Comparison of ENCODE assay signal across 9 cellular contexts in the genomic region with DNA sequence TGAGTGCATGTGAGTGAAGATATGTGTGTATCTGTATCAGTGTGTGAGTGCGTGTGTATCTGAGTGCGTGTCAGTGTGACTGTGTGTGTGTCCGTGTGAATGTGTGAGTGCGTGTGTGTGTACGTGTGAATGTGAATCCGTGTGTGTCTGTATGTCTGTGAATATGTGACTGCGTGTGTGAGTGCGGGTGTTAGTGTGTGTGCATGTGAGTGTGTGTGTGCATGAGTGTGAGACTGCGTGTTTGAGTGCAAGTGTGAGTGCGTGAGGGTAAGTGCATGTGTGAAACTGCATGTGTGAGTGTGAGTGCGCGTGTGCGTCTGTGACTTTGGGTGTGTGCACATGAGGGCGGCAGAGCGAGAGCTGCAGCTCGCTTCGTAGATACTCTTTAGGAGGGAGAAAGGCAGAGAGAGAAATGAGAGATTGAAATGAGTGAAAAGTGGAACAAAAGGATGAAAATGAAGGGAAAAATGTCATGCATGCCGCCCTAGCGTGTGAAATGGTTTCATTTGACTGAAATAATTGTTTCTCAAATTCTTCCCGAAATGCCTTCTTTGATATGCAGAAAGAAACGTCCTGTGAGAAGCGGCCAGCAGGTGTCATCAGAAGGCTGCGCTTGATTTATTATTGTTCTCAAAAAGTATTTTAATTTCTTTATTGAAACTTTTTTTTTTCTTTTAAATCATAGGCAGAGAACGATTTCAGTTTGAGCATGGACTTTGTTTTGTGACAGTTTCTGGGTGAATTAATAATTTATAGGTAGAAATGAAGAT. TPM values are rescaled to one million over a fixed set of nuclear protein-coding genes. Genes with fewer than 3 reads are reported as not detected.
A peak's percentile ranks its signal among the peaks of the same experiment; 100 is the strongest.
DNase-seq lines count a peak whose midpoint lies in the region; ATAC-seq, FAIRE-seq and TF ChIP-seq lines count a peak whose summit lies in the region.
"Had no signal": no experiment of that assay in that cellular context is flagged by ENCODE, and none has a peak within 500 bp of the region (broad histone marks: within the 10 kb centered on the region; RNA-seq: fewer than 3 reads in every experiment).

No MANE protein-coding gene starts in this region.

- no peaks in the 10 kb centered on the region for H3K9me3 ChIP-seq in CD4-positive, alpha-beta memory T cell (ENCODE audit: control insufficient read depth in 1 of 2, low read length in 2 of 2)
- H3K9me3 ChIP-seq in H9 (ENCODE audit: control insufficient read depth, low read depth, low read length): no peaks in the 10 kb centered on the region
- no peaks in the 10 kb centered on the region for H3K9me3 ChIP-seq in astrocyte (ENCODE audit: insufficient read depth, low read depth, low read length)
- no peaks in the 10 kb centered on the region for H3K9me3 ChIP-seq in right lobe of liver

- no peaks in the 10 kb centered on the region for H3K4me1 ChIP-seq in CD4-positive, alpha-beta memory T cell (ENCODE audit: insufficient read depth, low read length)
- H3K4me1 ChIP-seq in H9 (ENCODE audit: insufficient read depth, low read length): peaks cover 5% of the 10 kb centered on the region; the same call in 1 of the 2 replicates
- no peaks in the 10 kb centered on the region for H3K4me1 ChIP-seq in astrocyte (ENCODE audit: insufficient read depth, low read length)
- no peaks in the 10 kb centered on the region for H3K4me1 ChIP-seq in right lobe of liver

- H3K9me3 Mint-ChIP-seq in CD4-positive, alpha-beta memory T cell: no peaks in the 10 kb centered on the region
- H3K9me3 Mint-ChIP-seq in H9: no peaks in the 10 kb centered on the region
- no peaks in the 10 kb centered on the region for H3K9me3 Mint-ChIP-seq in astrocyte (ENCODE audit: unreplicated experiment)

- H3K9ac ChIP-seq in H9 (ENCODE audit: extremely low read depth, insufficient read length, low read length) (no peak overlapping the region), astrocyte (ENCODE audit: low read length) (no peak overlapping the region)

- POLR2A ChIA-PET in CD4-positive, alpha-beta memory T cell (lab: Charles Lee; ENCODE audit: partially characterized antibody): no interaction called here

- no peak overlapping the region for H2BK20ac ChIP-seq in H9 (ENCODE audit: low read depth, low read length, poor library complexity, severe bottlenecking)

- H2BK5ac ChIP-seq in H9 (ENCODE audit: insufficient read length, low read length): peak overlapping the region; percentile 62

- H3K56ac ChIP-seq in H9 (ENCODE audit: insufficient read length, low read depth, low read length): peak overlapping the region; percentile 20

- peak in 3 of 5 donors; percentile 23 to 29 (median 27) for DNase-seq in CD4-positive, alpha-beta memory T cell
- no peak for DNase-seq in H9
- DNase-seq in astrocyte (ENCODE audit: low read depth): no peak
- DNase-seq in right lobe of liver: no peak
- DNase-seq in C1 segment of cervical spinal cord (lab: John Stamatoyannopoulos, UW): no peak
- no peak for DNase-seq in NCI-H2081 treated with DMSO at 0.1 percent for 48 hours (lab: John Stamatoyannopoulos, UW)
- no peak for DNase-seq in stimulated activated CD4-positive, alpha-beta T cell treated with anti-CD3 and anti-CD28 coated beads, Interleukin-4, amount 100 ng/mL, for 24 hours
- DNase-seq: stimulated activated CD4-positive, alpha-beta T cell treated with anti-CD3 and anti-CD28 coated beads, Interleukin-2, amount 100 ng/mL, for 48 hours had no signal

- H3K4ac ChIP-seq in H9 (ENCODE audit: low read depth, low read length): no peak overlapping the region

- CTCF ChIA-PET in CD4-positive, alpha-beta memory T cell (lab: Charles Lee; ENCODE audit: partially characterized antibody): interaction anchor here (0.6 to 2.1 kb wide), 14 partner anchors 9 to 1727 kb away, joined by 3 to 15 read pairs (median 3); no protein-coding TSS in a partner anchor

- H4K20me1 ChIP-seq in H9 (ENCODE audit: control insufficient read depth, insufficient read depth, insufficient read length) (no peaks in the 10 kb centered on the region), astrocyte (ENCODE audit: insufficient read depth, low read length) (peaks cover 79% of the 10 kb centered on the region)

- H4K91ac ChIP-seq in H9 (ENCODE audit: insufficient read length, low read depth, low read length): peak overlapping the region; percentile 10

- no peaks in the 10 kb centered on the region for H3K36me3 Mint-ChIP-seq in CD4-positive, alpha-beta memory T cell
- H3K36me3 Mint-ChIP-seq in H9 (ENCODE audit: insufficient read depth in 1 of 3, low read depth in 3 of 3) (no peaks in the 10 kb centered on the region), astrocyte (ENCODE audit: low read depth, unreplicated experiment) (no peaks in the 10 kb centered on the region)

- peak overlapping the region; percentile 0 for H2BK12ac ChIP-seq in H9 (ENCODE audit: insufficient read length, low read depth, low read length)

- no peak for ATAC-seq in right lobe of liver
- no peak for ATAC-seq in GM19395 (IDR thresholded peaks at IDR 0.05; ENCODE audit: unreplicated experiment)

- H3K4me3 Mint-ChIP-seq in CD4-positive, alpha-beta memory T cell: no peak overlapping the region
- H3K4me3 Mint-ChIP-seq in H9 (no peak overlapping the region), astrocyte (ENCODE audit: unreplicated experiment) (no peak overlapping the region)

- no peaks in the 10 kb centered on the region for H3K27me3 ChIP-seq in CD4-positive, alpha-beta memory T cell (ENCODE audit: insufficient read depth, low read length)
- H3K27me3 ChIP-seq in H9 (ENCODE audit: insufficient read depth, low read length) (no peaks in the 10 kb centered on the region), astrocyte (ENCODE audit: insufficient read depth, low read length) (no peaks in the 10 kb centered on the region), right lobe of liver (no peaks in the 10 kb centered on the region)

- TF ChIP-seq CTCF in H9 (conservative IDR thresholded peaks at IDR 0.05): peak; percentile 65
- TF ChIP-seq CTCF in astrocyte (IDR thresholded peaks at IDR 0.05; ENCODE audit: insufficient read depth, low read depth, low read length): peak; percentile 56
- TF ChIP-seq CTCF in right lobe of liver (IDR thresholded peaks at IDR 0.05): peak; percentile 12 to 45 (median 40)

- 0 out of 2 replicates have a peak overlapping the region, but pooled peaks have one; percentile 10 for H3K14ac ChIP-seq in H9 (ENCODE audit: insufficient read depth, low read length)

- peak overlapping the region; percentile 56 for H4K5ac ChIP-seq in H9 (ENCODE audit: insufficient read length, low read depth, low read length)

- H3K27ac Mint-ChIP-seq in CD4-positive, alpha-beta memory T cell: no peak overlapping the region
- H3K27ac Mint-ChIP-seq in H9 (no peak overlapping the region), astrocyte (ENCODE audit: unreplicated experiment) (no peak overlapping the region)

- peak overlapping the region; percentile 26 for H3K23ac ChIP-seq in H9 (ENCODE audit: insufficient read length, low read depth, low read length)

- H3K27ac ChIP-seq in CD4-positive, alpha-beta memory T cell (ENCODE audit: low read depth, low read length): no peak overlapping the region
- H3K27ac ChIP-seq in H9 (ENCODE audit: insufficient read length, low read depth, low read length) (peak overlapping the region; percentile 7), astrocyte (ENCODE audit: low read depth, low read length) (no peak overlapping the region), right lobe of liver (no peak overlapping the region)

- intact Hi-C loops in CD4-positive, alpha-beta memory T cell (cut with micrococcal nuclease): loop anchor here (1.0 to 10.0 kb wide), 4 partner anchors 342 to 856 kb away; no protein-coding TSS in a partner anchor
- intact Hi-C loops in right lobe of liver (cut with DNase I): no loop called here

- H2AK5ac ChIP-seq in H9 (ENCODE audit: insufficient read length, low read length): peak overlapping the region; percentile 47

- H3K79me1 ChIP-seq in H9 (ENCODE audit: insufficient read depth, low read depth, low read length, poor library complexity, severe bottlenecking): no peaks in the 10 kb centered on the region

- H3T11ph ChIP-seq in H9 (ENCODE audit: low read length): no peak overlapping the region

- no peaks in the 10 kb centered on the region for H3K27me3 Mint-ChIP-seq in CD4-positive, alpha-beta memory T cell
- H3K27me3 Mint-ChIP-seq in H9 (ENCODE audit: low read depth): no peaks in the 10 kb centered on the region
- H3K27me3 Mint-ChIP-seq in astrocyte (ENCODE audit: low read depth, unreplicated experiment): no peaks in the 10 kb centered on the region

- H4K8ac ChIP-seq in H9 (replicated peaks; ENCODE audit: insufficient read length, low read depth, low read length): peak overlapping the region; percentile 98

- no peaks in the 10 kb centered on the region for H3K36me3 ChIP-seq in CD4-positive, alpha-beta memory T cell (ENCODE audit: insufficient read depth, low read length)
- no peaks in the 10 kb centered on the region for H3K36me3 ChIP-seq in astrocyte (ENCODE audit: insufficient read depth, low read length)
- H3K36me3 ChIP-seq in right lobe of liver: no peaks in the 10 kb centered on the region

- H2AFZ ChIP-seq in H9 (ENCODE audit: low read length) (no peak overlapping the region), astrocyte (ENCODE audit: low read depth, low read length) (no peak overlapping the region)

- H3K23me2 ChIP-seq in H9 (ENCODE audit: insufficient read length, low read depth, low read length, poor library complexity, severe bottlenecking): no peaks in the 10 kb centered on the region

- peaks cover 0 to 17% (median 9%) of the 10 kb centered on the region in 4 donors for H3K4me1 Mint-ChIP-seq in CD4-positive, alpha-beta memory T cell
- H3K4me1 Mint-ChIP-seq in H9 (peaks cover 0 to 4% of the 10 kb centered on the region in 2 experiments; a peak in 2 of 4 replicates), astrocyte (ENCODE audit: low read depth, unreplicated experiment) (peaks cover 4% of the 10 kb centered on the region)

- no peak for FAIRE-seq in astrocyte (lab: Jason Lieb, UNC)

- no peak overlapping the region for H3K4me3 ChIP-seq in CD4-positive, alpha-beta memory T cell (ENCODE audit: low read length in 2 of 2)
- H3K4me3 ChIP-seq in astrocyte (ENCODE audit: insufficient read depth, low read depth, low read length) (no peak overlapping the region), right lobe of liver (no peak overlapping the region)

- H3K79me2 ChIP-seq in H9 (ENCODE audit: insufficient read depth, low read length) (no peaks in the 10 kb centered on the region; the same call in 1 of the 2 replicates), astrocyte (ENCODE audit: insufficient read depth, low read length) (peaks cover 76% of the 10 kb centered on the region)

- H2BK120ac ChIP-seq in H9 (ENCODE audit: low read depth, low read length, poor library complexity, severe bottlenecking): no peak overlapping the region

- no peak overlapping the region for H2BK15ac ChIP-seq in H9 (ENCODE audit: low read depth, low read length)

- peak overlapping the region; percentile 22 for H3K18ac ChIP-seq in H9 (ENCODE audit: insufficient read length, low read depth, low read length)

- H3K4me2 ChIP-seq in H9 (ENCODE audit: insufficient read depth, insufficient read length, low read length) (peak overlapping the region; percentile 10), astrocyte (ENCODE audit: low read length) (no peak overlapping the region)

- 100% methylated on average over 1 of the region's 24 CpGs for WGBS in H9 (ENCODE audit: extremely low coverage, insufficient read length, low lambda C conversion rate)
- WGBS in right lobe of liver (ENCODE audit: insufficient coverage, low coverage, low lambda C conversion rate, missing lambda C conversion rate): 65% methylated on average over 18 of the region's 24 CpGs

- no peak for TF ChIP-seq POLR2A in right lobe of liver (IDR thresholded peaks at IDR 0.05)

RNA-seq across cellular contexts. Expression of gene ZNF407, which starts 25.6 kb away (rescaled TPM):
- 10 to 100 TPM; 25.8 to 26.9 TPM for total RNA-seq in CD4-positive, alpha-beta memory T cell
- 1 to 10 TPM; 1.8 to 4.9 TPM for polyA plus RNA-seq in CD4-positive, alpha-beta memory T cell
- total RNA-seq in H9 (2021): 8.2 and 8.7 TPM in 2 replicates
- total RNA-seq in astrocyte: 11.7 and 13.8 TPM in 2 replicates
- total RNA-seq in right lobe of liver: 1 to 10 TPM; 4.3 to 8.0 (median 5.7) TPM

Comparison
In these comparisons a context has a peak if more than half of its experiments do, and no peak if none do; other contexts are left out.
1. DNase-seq: peak in CD4-positive, alpha-beta memory T cell (3 of 5); none in H9 (single experiment), astrocyte (single experiment), right lobe of liver (0 of 3), C1 segment of cervical spinal cord (0 of 14), NCI-H2081 treated with DMSO at 0.1 percent for 48 hours (single experiment) and stimulated activated CD4-positive, alpha-beta T cell treated with anti-CD3 and anti-CD28 coated beads, Interleukin-4, amount 100 ng/mL, for 24 hours (single experiment).
2. Peak in every context shown above with its lines, with median percentiles within 50 percentile points of each other: CTCF ChIP-seq.